ENCODE assay signal across 24 cellular contexts in genomic region chrX:118171354-118171753, GRCh38. TPM values are rescaled to one million over a fixed set of nuclear protein-coding genes. Genes with fewer than 3 reads are reported as not detected.
A peak's percentile ranks its signal among the peaks of the same experiment; 100 is the strongest.
DNase-seq lines count a peak whose midpoint lies in the region; ATAC-seq, FAIRE-seq and TF ChIP-seq lines count a peak whose summit lies in the region.
"Had no signal": no experiment of that assay in that cellular context is flagged by ENCODE, and none has a peak within 500 bp of the region (broad histone marks: within the 10 kb centered on the region; RNA-seq: fewer than 3 reads in every experiment).

No MANE protein-coding gene starts in this region.

- H3K36me3 ChIP-seq in Caco-2 (ENCODE audit: control insufficient read depth, insufficient read depth, low read length) (no peaks in the 10 kb centered on the region), small intestine (ENCODE audit: control insufficient read depth in 2 of 2, insufficient read depth in 2 of 2, low read length in 2 of 2) (no peaks in the 10 kb centered on the region), neural progenitor cell (no peaks in the 10 kb centered on the region)
- H3K36me3 ChIP-seq: BLaER1 had no signal

- H3K27me3 ChIP-seq in Caco-2 (replicated peaks; ENCODE audit: control insufficient read depth, insufficient read depth, low read length) (no peaks in the 10 kb centered on the region), small intestine (ENCODE audit: control insufficient read depth in 2 of 2, insufficient read depth in 2 of 2, low read length in 2 of 2) (no peaks in the 10 kb centered on the region), neural progenitor cell (no peaks in the 10 kb centered on the region)
- H3K27me3 ChIP-seq: BLaER1 had no signal

- H3K36me3 Mint-ChIP-seq in Caco-2 (ENCODE audit: insufficient read depth, unreplicated experiment) (no peaks in the 10 kb centered on the region), neural progenitor cell (no peaks in the 10 kb centered on the region)
- H3K36me3 Mint-ChIP-seq: CD4-positive, CD25-positive, alpha-beta regulatory T cell; CD8-positive, alpha-beta T cell had no signal

- H3K4me1 ChIP-seq in Caco-2 (peaks cover 12% of the 10 kb centered on the region), small intestine (ENCODE audit: control insufficient read depth in 2 of 2, insufficient read depth in 1 of 2, low read depth in 1 of 2, low read length in 1 of 2) (no peaks in the 10 kb centered on the region), neural progenitor cell (no peaks in the 10 kb centered on the region)
- H3K4me1 ChIP-seq: BLaER1 had no signal

- CTCF ChIA-PET in Caco-2 (lab: Charles Lee), result no interaction called here

- H3K4me3 Mint-ChIP-seq in Caco-2 (ENCODE audit: unreplicated experiment) (no peak overlapping the region), neural progenitor cell (no peak overlapping the region)
- H3K4me3 Mint-ChIP-seq: B cell; CD4-positive, CD25-positive, alpha-beta regulatory T cell; CD8-positive, alpha-beta T cell had no signal

- no peaks in the 10 kb centered on the region for H3K27me3 Mint-ChIP-seq in Caco-2 (ENCODE audit: insufficient read depth, unreplicated experiment)
- peaks cover 2% of the 10 kb centered on the region for H3K27me3 Mint-ChIP-seq in neural progenitor cell (ENCODE audit: insufficient read depth, low read depth)
- H3K27me3 Mint-ChIP-seq: B cell; CD4-positive, CD25-positive, alpha-beta regulatory T cell had no signal

- POLR2A ChIA-PET in Caco-2 (lab: Charles Lee), result no interaction called here

- no TSS peak for BruUV-seq in Caco-2 (replicated peaks; lab: Mats Ljungman, UMichigan)

- no peaks in the 10 kb centered on the region for H4K20me1 ChIP-seq in neural progenitor cell (ENCODE audit: low read depth)
- H4K20me1 ChIP-seq: BLaER1 had no signal

- DNase-seq in Caco-2 (peak; percentile 4 to 38), left lobe of liver (ENCODE audit: low spot score) (no peak), small intestine (peak; percentile 55), neural progenitor cell (ENCODE audit: low spot score) (no peak), foreskin fibroblast (no peak)
- DNase-seq: CD4-positive, CD25-positive, alpha-beta regulatory T cell; CD8-positive, alpha-beta T cell; DMS 273 treated with DMSO at 0.1 percent for 48 hours; DMS79; EL; GDM1; GOT3; H7; HCEC 1CT had no signal

- ATAC-seq in left lobe of liver (peak; percentile 31), GM21367 (IDR thresholded peaks at IDR 0.05; ENCODE audit: unreplicated experiment) (no peak)
- ATAC-seq: CD8-positive, alpha-beta T cell; GM12878 had no signal

- H3K79me2 ChIP-seq in neural progenitor cell (ENCODE audit: low read depth), result no peaks in the 10 kb centered on the region

- H3K9ac ChIP-seq in neural progenitor cell, result no peak overlapping the region
- H3K9ac ChIP-seq: BLaER1 had no signal

- peaks cover 17% of the 10 kb centered on the region for H3K4me1 Mint-ChIP-seq in Caco-2 (ENCODE audit: low read depth, unreplicated experiment)
- H3K4me1 Mint-ChIP-seq in neural progenitor cell, result no peaks in the 10 kb centered on the region
- H3K4me1 Mint-ChIP-seq: B cell; CD4-positive, CD25-positive, alpha-beta regulatory T cell had no signal

- TF ChIP-seq CTCF in Caco-2 (IDR thresholded peaks at IDR 0.05; ENCODE audit: insufficient read depth in 1 of 2, low read depth in 1 of 2, low read length in 1 of 2, severe bottlenecking in 1 of 2, unreplicated experiment in 1 of 2) (no peak), neural progenitor cell (IDR thresholded peaks at IDR 0.05) (no peak), foreskin fibroblast (IDR thresholded peaks at IDR 0.05; ENCODE audit: low read depth, low read length) (no peak)

- H3K9me3 Mint-ChIP-seq in Caco-2 (ENCODE audit: unreplicated experiment) (no peaks in the 10 kb centered on the region), neural progenitor cell (peaks cover 2% of the 10 kb centered on the region)
- H3K9me3 Mint-ChIP-seq: CD8-positive, alpha-beta T cell had no signal

- intact Hi-C loops in Caco-2 (cut with micrococcal nuclease; ENCODE audit: unreplicated experiment), result loop anchor here (2.0 to 5.0 kb wide), 2 partner anchors 15 to 54 kb away; partner anchors contain the start of gene KLHL13

- no peaks in the 10 kb centered on the region for H3F3A ChIP-seq in neural progenitor cell (ENCODE audit: low read depth)

- H3K9me3 ChIP-seq in Caco-2, result no peaks in the 10 kb centered on the region
- no peaks in the 10 kb centered on the region for H3K9me3 ChIP-seq in small intestine (ENCODE audit: control insufficient read depth, low read depth)
- no peaks in the 10 kb centered on the region for H3K9me3 ChIP-seq in neural progenitor cell (ENCODE audit: low read depth)
- H3K9me3 ChIP-seq: BLaER1 had no signal

- no peak overlapping the region for H3K4me2 ChIP-seq in neural progenitor cell
- H3K4me2 ChIP-seq: BLaER1 had no signal

- H3K27ac Mint-ChIP-seq in Caco-2 (ENCODE audit: unreplicated experiment) (no peak overlapping the region), neural progenitor cell (no peak overlapping the region)
- H3K27ac Mint-ChIP-seq: B cell; CD4-positive, CD25-positive, alpha-beta regulatory T cell; CD8-positive, alpha-beta T cell had no signal

- no peak overlapping the region for H2AFZ ChIP-seq in neural progenitor cell (replicated peaks)

- H3K4me3 ChIP-seq in Caco-2 (ENCODE audit: low read depth, low read length) (no peak overlapping the region), small intestine (ENCODE audit: low read depth in 1 of 2, low read length in 2 of 2) (no peak overlapping the region), neural progenitor cell (no peak overlapping the region), foreskin fibroblast (ENCODE audit: low read depth in 1 of 2, low read length in 2 of 2) (no peak overlapping the region)
- H3K4me3 ChIP-seq: BLaER1, GM12878 had no signal

- peak; percentile 24 for FAIRE-seq in colon (lab: Jason Lieb, UNC)
- FAIRE-seq in small intestine (lab: Jason Lieb, UNC), result no peak
- FAIRE-seq: A204.1, D721Med, GM12878, GM18507 had no signal

- H3K27ac ChIP-seq in small intestine (ENCODE audit: low read depth in 1 of 2, low read length in 1 of 2) (no peak overlapping the region), neural progenitor cell (no peak overlapping the region)
- H3K27ac ChIP-seq: 22Rv1, BLaER1, C4-2B had no signal

RNA-seq across cellular contexts. Expression of gene KLHL13, which starts 54.7 kb away (rescaled TPM):
- total RNA-seq in Caco-2 (2022), result 8.7 and 9.1 TPM in 2 replicates
- total RNA-seq in left lobe of liver, result 1.0 TPM
- polyA plus RNA-seq in small intestine, result 1 to 10 TPM; 4.2 to 5.1 (median 4.3) TPM
- 22.1 and 22.6 TPM in 2 replicates for total RNA-seq in neural progenitor cell (ENCODE audit: low replicate concordance)
- total RNA-seq: B cell had no signal

Comparison
In these comparisons a context has a peak if more than half of its experiments do, and no peak if none do; other contexts are left out.
1. DNase-seq: peak in Caco-2 (2 of 2) and small intestine (single experiment); none in left lobe of liver (single experiment), neural progenitor cell (single experiment) and foreskin fibroblast (0 of 2).